In the genomic region with DNA sequence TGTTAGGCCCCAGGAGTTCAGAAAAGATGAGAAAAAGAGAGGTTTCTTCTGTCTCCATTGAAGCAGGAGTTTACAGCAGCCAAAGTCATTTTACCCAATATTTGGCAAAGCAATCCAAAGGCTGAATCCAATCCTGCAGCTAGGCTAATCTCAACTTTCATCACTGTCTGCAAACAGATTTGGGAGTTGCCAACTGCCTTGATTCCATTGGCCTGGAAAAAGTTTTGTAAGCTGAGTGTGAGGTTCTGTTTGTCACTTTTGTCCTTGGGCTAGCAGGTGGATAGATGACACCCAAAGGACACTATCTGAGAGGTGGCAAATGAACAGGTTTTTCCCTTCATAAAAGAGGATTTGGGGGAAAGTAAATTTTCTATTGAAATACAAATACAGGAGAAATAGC, we compare ENCODE assay signal across 25 cellular contexts.
"Had no signal": no experiment of that assay in that cellular context is flagged by ENCODE, and none has a peak within 500 bp of the region (broad histone marks: within the 10 kb centered on the region; RNA-seq: fewer than 3 reads in every experiment).

No MANE protein-coding gene starts in this region.

- H3K9me3 Mint-ChIP-seq: activated CD4-positive, alpha-beta T cell treated with anti-CD3 and anti-CD28 coated beads, Interleukin-2, amount 10 ng/mL, durations not matched to agents 24 days and 14 days; activated CD8-positive, alpha-beta T cell treated with anti-CD3 and anti-CD28 coated beads for 36 hours; activated T-helper 17 cell treated with anti-CD3 and anti-CD28 coated beads, Interleukin-2, amount 50 U/mL, for 72 hours; T-helper 2 cell treated with Interferon-gamma antibody and Interleukin-4, amounts not matched to agents 5 μg/mL and 100 μg/mL, for 36 hours had no signal

- DNase-seq: activated CD4-positive, alpha-beta T cell treated with anti-CD3 and anti-CD28 coated beads, Interleukin-2, amount 10 ng/mL, durations not matched to agents 24 days and 14 days; activated CD4-positive, alpha-beta T cell treated with anti-CD3 and anti-CD28 coated beads, Interleukin-2, amount 50 U/mL, for 4 hours; activated CD8-positive, alpha-beta T cell treated with anti-CD3 and anti-CD28 coated beads for 36 hours; activated effector memory CD4-positive, alpha-beta T cell treated with anti-CD3 and anti-CD28 coated beads, Interleukin-2, amount 50 U/mL, for 16 hours; activated naive CD4-positive, alpha-beta T cell treated with Interleukin-2 at 50 U/mL for 16 hours; activated T-cell treated with anti-CD3 and anti-CD28 coated beads, Interleukin-2, amount 50 U/mL, for 1 hour; activated T-cell treated with anti-CD3 and anti-CD28 coated beads, Interleukin-2, amount 50 U/mL, for 72 hours; adrenal gland; body of pancreas; NCI-H1105; NCI-H1417 treated with DMSO at 0.1 percent for 48 hours; NCI-H187 treated with DMSO at 0.1 percent for 48 hours; NCI-H2081; NCI-H345; NCI-H524 treated with DMSO at 0.1 percent for 48 hours; SHP77 treated with DMSO at 0.1 percent for 48 hours; SK-N-SH had no signal

- H3K4me3 Mint-ChIP-seq: activated CD4-positive, alpha-beta T cell treated with anti-CD3 and anti-CD28 coated beads, Interleukin-2, amount 10 ng/mL, durations not matched to agents 24 days and 14 days; activated CD8-positive, alpha-beta T cell treated with anti-CD3 and anti-CD28 coated beads for 36 hours; activated T-cell treated with anti-CD3 and anti-CD28 coated beads, Interleukin-2, amount 50 U/mL, for 72 hours; activated T-helper 17 cell treated with anti-CD3 and anti-CD28 coated beads, Interleukin-2, amount 50 U/mL, for 72 hours; T-helper 1 cell treated with Interleukin-12 subunit alpha and Interleukin-12 subunit beta and Interleukin-4 antibody, amounts not matched to agents 30 μg/mL and 1 μg/mL, for 36 hours; T-helper 2 cell treated with Interferon-gamma antibody and Interleukin-4, amounts not matched to agents 5 μg/mL and 100 μg/mL, for 36 hours had no signal

- H3K4me1 ChIP-seq: adrenal gland, body of pancreas, breast epithelium had no signal

- H3K9ac ChIP-seq: SK-N-SH had no signal

- ATAC-seq: activated CD8-positive, alpha-beta T cell treated with anti-CD3 and anti-CD28 coated beads for 36 hours; activated naive CD4-positive, alpha-beta T cell treated with anti-CD3 and anti-CD28 coated beads, Interleukin-2, amount 50 U/mL, for 72 hours; activated T-cell treated with anti-CD3 and anti-CD28 coated beads, Interleukin-2, amount 50 U/mL, for 72 hours; activated T-helper 17 cell treated with anti-CD3 and anti-CD28 coated beads, Interleukin-2, amount 50 U/mL, for 72 hours; body of pancreas; K562; Panc1 had no signal

- H3K27ac ChIP-seq: adrenal gland, body of pancreas, breast epithelium, SJSA1 had no signal

- H3K4me3 ChIP-seq: adrenal gland, body of pancreas, breast epithelium, K562, SJSA1 had no signal

- H3K4me1 Mint-ChIP-seq: activated CD4-positive, alpha-beta T cell treated with anti-CD3 and anti-CD28 coated beads, Interleukin-2, amount 10 ng/mL, durations not matched to agents 24 days and 14 days; activated T-helper 17 cell treated with anti-CD3 and anti-CD28 coated beads, Interleukin-2, amount 50 U/mL, for 72 hours had no signal

- H3K27ac Mint-ChIP-seq: activated CD4-positive, alpha-beta T cell treated with anti-CD3 and anti-CD28 coated beads, Interleukin-2, amount 10 ng/mL, durations not matched to agents 24 days and 14 days; activated CD8-positive, alpha-beta T cell treated with anti-CD3 and anti-CD28 coated beads for 36 hours; activated naive CD4-positive, alpha-beta T cell treated with anti-CD3 and anti-CD28 coated beads, Interleukin-2, amount 50 U/mL, for 72 hours; activated T-cell treated with anti-CD3 and anti-CD28 coated beads, Interleukin-2, amount 50 U/mL, for 72 hours; activated T-helper 17 cell treated with anti-CD3 and anti-CD28 coated beads, Interleukin-2, amount 50 U/mL, for 72 hours; T-helper 1 cell treated with Interleukin-12 subunit alpha and Interleukin-12 subunit beta and Interleukin-4 antibody, amounts not matched to agents 30 μg/mL and 1 μg/mL, for 36 hours; T-helper 2 cell treated with Interferon-gamma antibody and Interleukin-4, amounts not matched to agents 5 μg/mL and 100 μg/mL, for 36 hours had no signal

- H3K36me3 ChIP-seq: adrenal gland, breast epithelium, SJSA1 had no signal

- H3K36me3 Mint-ChIP-seq: activated naive CD4-positive, alpha-beta T cell treated with anti-CD3 and anti-CD28 coated beads, Interleukin-2, amount 50 U/mL, for 72 hours had no signal

- H3K9me3 ChIP-seq: adrenal gland, body of pancreas, breast epithelium, SJSA1, SK-N-SH had no signal

- H3K27me3 ChIP-seq: adrenal gland, body of pancreas, breast epithelium, SJSA1 had no signal
